Comparison of ENCODE assay signal across 21 cellular contexts in genomic region chr16:89904606-89905510, GRCh38. TPM values are rescaled to one million over a fixed set of nuclear protein-coding genes. Genes with fewer than 3 reads are reported as not detected.
DNase-seq lines count a peak whose midpoint lies in the region; ATAC-seq and TF ChIP-seq lines count a peak whose summit lies in the region.
"Had no signal": no experiment of that assay in that cellular context is flagged by ENCODE, and none has a peak within 500 bp of the region (broad histone marks: within the 10 kb centered on the region; RNA-seq: fewer than 3 reads in every experiment).

No MANE protein-coding gene starts in this region.

- POLR2A ChIA-PET in PC-9 (lab: Charles Lee; ENCODE audit: unreplicated experiment): interaction anchor here (0.5 kb wide), 1 partner anchor 29 kb away, joined by 5 read pairs; no protein-coding TSS in a partner anchor

- peaks cover 3% of the 10 kb centered on the region; the same call in 1 of the 2 replicates for H3K36me3 ChIP-seq in PC-9 (ENCODE audit: low read depth)

- H3K4me2 ChIP-seq in PC-9: no peak overlapping the region

- H2AFZ ChIP-seq in PC-9: no peak overlapping the region

- TF ChIP-seq CTCF in PC-9 (conservative IDR thresholded peaks at IDR 0.05) (no peak), foreskin keratinocyte (conservative IDR thresholded peaks at IDR 0.05) (no peak), type B pancreatic cell (conservative IDR thresholded peaks at IDR 0.05) (no peak)

- H4K20me1 ChIP-seq in PC-9 (ENCODE audit: insufficient read depth): no peaks in the 10 kb centered on the region; the same call in 1 of the 2 replicates

- H3K27ac ChIP-seq in PC-9 (no peak overlapping the region; the same call in 1 of the 2 replicates), foreskin keratinocyte (no peak overlapping the region)
- H3K27ac ChIP-seq: upper lobe of left lung had no signal

- H3K9me3 ChIP-seq in PC-9 (ENCODE audit: insufficient read depth, low read depth): no peaks in the 10 kb centered on the region
- H3K9me3 ChIP-seq: upper lobe of left lung had no signal

- H3K27me3 ChIP-seq in PC-9 (ENCODE audit: insufficient read depth, low read depth) (no peaks in the 10 kb centered on the region), foreskin keratinocyte (no peaks in the 10 kb centered on the region)
- H3K27me3 ChIP-seq: upper lobe of left lung had no signal

- DNase-seq in PC-9 (peak; percentile 66 to 89), foreskin keratinocyte (no peak), type B pancreatic cell (ENCODE audit: extremely low spot score, unreplicated experiment) (no peak)
- DNase-seq in activated T-cell treated with anti-CD3 and anti-CD28 coated beads, Interleukin-2, amount 50 U/mL, for 48 hours: no peak
- DNase-seq: activated CD4-positive, alpha-beta T cell treated with anti-CD3 and anti-CD28 coated beads for 4 hours; activated CD8-positive, alpha-beta memory T cell treated with anti-CD3 and anti-CD28 coated beads, Interleukin-2, amount 10 ng/mL, durations not matched to agents 7 days and 5 days; activated naive CD8-positive, alpha-beta T cell treated with anti-CD3 and anti-CD28 coated beads, Interleukin-2, amount 10 ng/mL, durations not matched to agents 7 days and 5 days; AML-193; EL; endodermal cell; hippocampal formation; mammary epithelial cell; naive B cell; NCI-H2107; NCI-H510A; stimulated activated CD4-positive, alpha-beta T cell treated with anti-CD3 and anti-CD28 coated beads, Interleukin-2, amount 100 ng/mL, for 24 hours; stimulated activated naive CD8-positive, alpha-beta T cell treated with anti-CD3 and anti-CD28 coated beads, Interleukin-15, amount 100 ng/mL, for 72 hours; SW 1271; upper lobe of left lung had no signal

- H3K79me2 ChIP-seq in PC-9 (ENCODE audit: low read depth): no peaks in the 10 kb centered on the region

- H3K4me3 ChIP-seq in PC-9: no peak overlapping the region
- H3K4me3 ChIP-seq: upper lobe of left lung had no signal

- H3F3A ChIP-seq in PC-9 (ENCODE audit: insufficient read depth, low read depth): peaks cover 12% of the 10 kb centered on the region; the same call in 1 of the 2 replicates

- H3K9me3 Mint-ChIP-seq in type B pancreatic cell: no peaks in the 10 kb centered on the region
- H3K9me3 Mint-ChIP-seq: activated naive CD8-positive, alpha-beta T cell treated with anti-CD3 and anti-CD28 coated beads, Interleukin-2, amount 10 ng/mL, durations not matched to agents 7 days and 5 days; activated T-helper 17 cell treated with anti-CD3 and anti-CD28 coated beads, Interleukin-2, amount 50 U/mL, for 72 hours; naive B cell; stimulated activated naive CD8-positive, alpha-beta T cell treated with anti-CD3 and anti-CD28 coated beads, Interleukin-15, amount 100 ng/mL, for 72 hours had no signal

- no peak overlapping the region for H3K4me3 Mint-ChIP-seq in type B pancreatic cell
- H3K4me3 Mint-ChIP-seq: activated CD8-positive, alpha-beta memory T cell treated with anti-CD3 and anti-CD28 coated beads, Interleukin-2, amount 10 ng/mL, durations not matched to agents 7 days and 5 days; activated naive CD8-positive, alpha-beta T cell treated with anti-CD3 and anti-CD28 coated beads, Interleukin-2, amount 10 ng/mL, durations not matched to agents 7 days and 5 days; activated T-helper 17 cell treated with anti-CD3 and anti-CD28 coated beads, Interleukin-2, amount 50 U/mL, for 72 hours; endodermal cell; naive B cell; stimulated activated naive CD8-positive, alpha-beta T cell treated with anti-CD3 and anti-CD28 coated beads, Interleukin-15, amount 100 ng/mL, for 72 hours had no signal

- peaks cover 14% of the 10 kb centered on the region for H3K36me3 Mint-ChIP-seq in type B pancreatic cell
- H3K36me3 Mint-ChIP-seq: naive B cell had no signal

- ATAC-seq in foreskin keratinocyte: peak; percentile 8
- no peak for ATAC-seq in HG03442 (IDR thresholded peaks at IDR 0.05; ENCODE audit: unreplicated experiment)
- ATAC-seq: activated CD8-positive, alpha-beta memory T cell treated with anti-CD3 and anti-CD28 coated beads, Interleukin-2, amount 10 ng/mL, durations not matched to agents 7 days and 5 days; activated T-helper 17 cell treated with anti-CD3 and anti-CD28 coated beads, Interleukin-2, amount 50 U/mL, for 72 hours; stimulated activated naive CD8-positive, alpha-beta T cell treated with anti-CD3 and anti-CD28 coated beads, Interleukin-15, amount 100 ng/mL, for 72 hours had no signal

- peak overlapping the region; percentile 80 for H3K27ac Mint-ChIP-seq in type B pancreatic cell
- H3K27ac Mint-ChIP-seq: activated CD8-positive, alpha-beta memory T cell treated with anti-CD3 and anti-CD28 coated beads, Interleukin-2, amount 10 ng/mL, durations not matched to agents 7 days and 5 days; activated naive CD8-positive, alpha-beta T cell treated with anti-CD3 and anti-CD28 coated beads, Interleukin-2, amount 10 ng/mL, durations not matched to agents 7 days and 5 days; activated T-helper 17 cell treated with anti-CD3 and anti-CD28 coated beads, Interleukin-2, amount 50 U/mL, for 72 hours; endodermal cell had no signal

- CTCF ChIA-PET in PC-9 (lab: Charles Lee): no interaction called here

- intact Hi-C loops in PC-9 (cut with micrococcal nuclease; ENCODE audit: unreplicated experiment): no loop called here

- H3K4me1 Mint-ChIP-seq in type B pancreatic cell (ENCODE audit: unreplicated experiment): no peaks in the 10 kb centered on the region
- H3K4me1 Mint-ChIP-seq: activated naive CD8-positive, alpha-beta T cell treated with anti-CD3 and anti-CD28 coated beads, Interleukin-2, amount 10 ng/mL, durations not matched to agents 7 days and 5 days; activated T-helper 17 cell treated with anti-CD3 and anti-CD28 coated beads, Interleukin-2, amount 50 U/mL, for 72 hours; endodermal cell had no signal

- no TSS peak for BruUV-seq in PC-9 (replicated peaks; lab: Mats Ljungman, UMichigan)

- no peaks in the 10 kb centered on the region for H3K27me3 Mint-ChIP-seq in type B pancreatic cell
- H3K27me3 Mint-ChIP-seq: activated CD8-positive, alpha-beta memory T cell treated with anti-CD3 and anti-CD28 coated beads, Interleukin-2, amount 10 ng/mL, durations not matched to agents 7 days and 5 days; activated naive CD8-positive, alpha-beta T cell treated with anti-CD3 and anti-CD28 coated beads, Interleukin-2, amount 10 ng/mL, durations not matched to agents 7 days and 5 days; activated T-helper 17 cell treated with anti-CD3 and anti-CD28 coated beads, Interleukin-2, amount 50 U/mL, for 72 hours; naive B cell; stimulated activated naive CD8-positive, alpha-beta T cell treated with anti-CD3 and anti-CD28 coated beads, Interleukin-15, amount 100 ng/mL, for 72 hours had no signal

- no peaks in the 10 kb centered on the region for H3K9me2 ChIP-seq in PC-9 (ENCODE audit: insufficient read depth)

- H3K4me1 ChIP-seq in PC-9 (replicated peaks; ENCODE audit: insufficient read depth) (0 out of 2 replicates have a peak, but pooled peaks cover 11% of the 10 kb centered on the region), foreskin keratinocyte (no peaks in the 10 kb centered on the region)

RNA-seq across cellular contexts. Expression of gene MC1R, which starts 13.8 kb away (rescaled TPM):
- total RNA-seq in PC-9 (2021) (34.3 and 45.2 TPM in 2 replicates), foreskin keratinocyte (1.4 and 2.8 TPM in 2 replicates), type B pancreatic cell (ENCODE audit: low replicate concordance) (3.6 and 3.8 TPM in 2 replicates)
- 1.3 and 2.1 TPM in 2 replicates for polyA plus RNA-seq in foreskin keratinocyte

RNA-seq across cellular contexts. Expression of gene TUBB3, which starts 18.3 kb away (rescaled TPM):
- total RNA-seq in PC-9 (2021) (79.6 and 105 TPM in 2 replicates), foreskin keratinocyte (29.0 and 60.8 TPM in 2 replicates), type B pancreatic cell (ENCODE audit: low replicate concordance) (62.0 and 91.4 TPM in 2 replicates)
- polyA plus RNA-seq in foreskin keratinocyte: 31.4 and 65.5 TPM in 2 replicates

RNA-seq across cellular contexts. Expression of gene TCF25, which starts 31.5 kb away (rescaled TPM):
- total RNA-seq in PC-9 (2021) (298 and 347 TPM in 2 replicates), foreskin keratinocyte (89.1 and 93.4 TPM in 2 replicates), type B pancreatic cell (ENCODE audit: low replicate concordance) (170 and 184 TPM in 2 replicates)
- 84.8 and 92.9 TPM in 2 replicates for polyA plus RNA-seq in foreskin keratinocyte

RNA-seq across cellular contexts. Expression of gene DEF8, which starts 43.7 kb away (rescaled TPM):
- total RNA-seq in PC-9 (2021): 59.6 and 66.9 TPM in 2 replicates
- 87.8 and 90.1 TPM in 2 replicates for total RNA-seq in foreskin keratinocyte
- polyA plus RNA-seq in foreskin keratinocyte: 111 TPM in 2 replicates
- 61.0 and 63.5 TPM in 2 replicates for total RNA-seq in type B pancreatic cell (ENCODE audit: low replicate concordance)

Comparison
In these comparisons a context has a peak if more than half of its experiments do, and no peak if none do; other contexts are left out.
1. DNase-seq: peak in PC-9 (2 of 2); none in foreskin keratinocyte (0 of 2), type B pancreatic cell (single experiment) and activated T-cell treated with anti-CD3 and anti-CD28 coated beads, Interleukin-2, amount 50 U/mL, for 48 hours (0 of 2).